1 cellular context compared by ENCODE assay signal in the genomic region with DNA sequence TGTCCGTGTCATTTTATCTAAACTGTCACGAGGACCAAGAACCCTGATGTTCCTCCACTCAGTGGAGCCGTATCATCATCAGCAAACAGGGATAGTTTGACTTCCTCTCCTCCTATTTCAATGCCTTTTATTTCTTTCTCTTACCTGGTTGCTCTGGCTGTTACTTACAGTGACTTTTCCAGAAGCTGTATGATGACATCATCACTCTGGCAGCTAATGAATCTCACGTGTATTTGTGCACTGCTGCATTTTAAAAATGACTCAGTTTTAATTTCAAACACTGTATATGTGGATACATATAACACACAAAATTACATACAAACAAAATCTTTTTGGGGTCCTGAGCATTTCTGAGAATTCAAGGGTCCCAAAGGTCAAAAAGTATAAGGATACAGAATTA.
TF ChIP-seq lines count a peak whose summit lies in the region.

No MANE protein-coding gene starts in this region.

TF ChIP-seq in GM23338, 12 proteins besides CTCF, POLR2A, EP300 and RAD21 (continued from another document):
- TF ChIP-seq, protein P1, sequence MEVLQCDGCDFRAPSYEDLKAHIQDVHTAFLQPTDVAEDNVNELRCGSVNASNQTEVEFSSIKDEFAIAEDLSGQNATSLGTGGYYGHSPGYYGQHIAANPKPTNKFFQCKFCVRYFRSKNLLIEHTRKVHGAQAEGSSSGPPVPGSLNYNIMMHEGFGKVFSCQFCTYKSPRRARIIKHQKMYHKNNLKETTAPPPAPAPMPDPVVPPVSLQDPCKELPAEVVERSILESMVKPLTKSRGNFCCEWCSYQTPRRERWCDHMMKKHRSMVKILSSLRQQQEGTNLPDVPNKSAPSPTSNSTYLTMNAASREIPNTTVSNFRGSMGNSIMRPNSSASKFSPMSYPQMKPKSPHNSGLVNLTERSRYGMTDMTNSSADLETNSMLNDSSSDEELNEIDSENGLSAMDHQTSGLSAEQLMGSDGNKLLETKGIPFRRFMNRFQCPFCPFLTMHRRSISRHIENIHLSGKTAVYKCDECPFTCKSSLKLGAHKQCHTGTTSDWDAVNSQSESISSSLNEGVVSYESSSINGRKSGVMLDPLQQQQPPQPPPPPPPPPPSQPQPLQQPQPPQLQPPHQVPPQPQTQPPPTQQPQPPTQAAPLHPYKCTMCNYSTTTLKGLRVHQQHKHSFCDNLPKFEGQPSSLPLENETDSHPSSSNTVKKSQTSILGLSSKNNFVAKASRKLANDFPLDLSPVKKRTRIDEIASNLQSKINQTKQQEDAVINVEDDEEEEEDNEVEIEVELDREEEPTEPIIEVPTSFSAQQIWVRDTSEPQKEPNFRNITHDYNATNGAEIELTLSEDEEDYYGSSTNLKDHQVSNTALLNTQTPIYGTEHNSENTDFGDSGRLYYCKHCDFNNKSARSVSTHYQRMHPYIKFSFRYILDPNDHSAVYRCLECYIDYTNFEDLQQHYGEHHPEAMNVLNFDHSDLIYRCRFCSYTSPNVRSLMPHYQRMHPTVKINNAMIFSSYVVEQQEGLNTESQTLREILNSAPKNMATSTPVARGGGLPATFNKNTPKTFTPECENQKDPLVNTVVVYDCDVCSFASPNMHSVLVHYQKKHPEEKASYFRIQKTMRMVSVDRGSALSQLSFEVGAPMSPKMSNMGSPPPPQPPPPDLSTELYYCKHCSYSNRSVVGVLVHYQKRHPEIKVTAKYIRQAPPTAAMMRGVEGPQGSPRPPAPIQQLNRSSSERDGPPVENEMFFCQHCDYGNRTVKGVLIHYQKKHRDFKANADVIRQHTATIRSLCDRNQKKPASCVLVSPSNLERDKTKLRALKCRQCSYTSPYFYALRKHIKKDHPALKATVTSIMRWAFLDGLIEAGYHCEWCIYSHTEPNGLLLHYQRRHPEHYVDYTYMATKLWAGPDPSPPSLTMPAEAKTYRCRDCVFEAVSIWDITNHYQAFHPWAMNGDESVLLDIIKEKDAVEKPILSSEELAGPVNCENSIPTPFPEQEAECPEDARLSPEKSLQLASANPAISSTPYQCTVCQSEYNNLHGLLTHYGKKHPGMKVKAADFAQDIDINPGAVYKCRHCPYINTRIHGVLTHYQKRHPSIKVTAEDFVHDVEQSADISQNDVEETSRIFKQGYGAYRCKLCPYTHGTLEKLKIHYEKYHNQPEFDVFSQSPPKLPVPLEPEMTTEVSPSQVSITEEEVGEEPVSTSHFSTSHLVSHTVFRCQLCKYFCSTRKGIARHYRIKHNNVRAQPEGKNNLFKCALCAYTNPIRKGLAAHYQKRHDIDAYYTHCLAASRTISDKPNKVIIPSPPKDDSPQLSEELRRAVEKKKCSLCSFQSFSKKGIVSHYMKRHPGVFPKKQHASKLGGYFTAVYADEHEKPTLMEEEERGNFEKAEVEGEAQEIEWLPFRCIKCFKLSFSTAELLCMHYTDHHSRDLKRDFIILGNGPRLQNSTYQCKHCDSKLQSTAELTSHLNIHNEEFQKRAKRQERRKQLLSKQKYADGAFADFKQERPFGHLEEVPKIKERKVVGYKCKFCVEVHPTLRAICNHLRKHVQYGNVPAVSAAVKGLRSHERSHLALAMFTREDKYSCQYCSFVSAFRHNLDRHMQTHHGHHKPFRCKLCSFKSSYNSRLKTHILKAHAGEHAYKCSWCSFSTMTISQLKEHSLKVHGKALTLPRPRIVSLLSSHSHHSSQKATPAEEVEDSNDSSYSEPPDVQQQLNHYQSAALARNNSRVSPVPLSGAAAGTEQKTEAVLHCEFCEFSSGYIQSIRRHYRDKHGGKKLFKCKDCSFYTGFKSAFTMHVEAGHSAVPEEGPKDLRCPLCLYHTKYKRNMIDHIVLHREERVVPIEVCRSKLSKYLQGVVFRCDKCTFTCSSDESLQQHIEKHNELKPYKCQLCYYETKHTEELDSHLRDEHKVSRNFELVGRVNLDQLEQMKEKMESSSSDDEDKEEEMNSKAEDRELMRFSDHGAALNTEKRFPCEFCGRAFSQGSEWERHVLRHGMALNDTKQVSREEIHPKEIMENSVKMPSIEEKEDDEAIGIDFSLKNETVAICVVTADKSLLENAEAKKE (CRISPR knock-in tag; IDR thresholded peaks at IDR 0.05) = no peak
- TF ChIP-seq STAT1 (IDR thresholded peaks at IDR 0.05; ENCODE audit: unreplicated experiment) (no peak), JUNB (IDR thresholded peaks at IDR 0.05; ENCODE audit: unreplicated experiment) (no peak)
